Comparison of ENCODE assay signal across 11 cellular contexts in genomic region chr9:99244300-99245260, GRCh38. TPM values are rescaled to one million over a fixed set of nuclear protein-coding genes. Genes with fewer than 3 reads are reported as not detected.
DNase-seq lines count a peak whose midpoint lies in the region; ATAC-seq and TF ChIP-seq lines count a peak whose summit lies in the region.
"Had no signal": no experiment of that assay in that cellular context is flagged by ENCODE, and none has a peak within 500 bp of the region (broad histone marks: within the 10 kb centered on the region; RNA-seq: fewer than 3 reads in every experiment).

No MANE protein-coding gene starts in this region.

- DNase-seq in GM13977 (ENCODE audit: low spot score) (peak; percentile 56), OCI-LY7 (ENCODE audit: low spot score) (peak; percentile 50), dedifferentiated amniotic fluid mesenchymal stem cell (ENCODE audit: extremely low spot score) (no peak), A673 (ENCODE audit: low spot score) (no peak), ovary (no peak), progenitor cell of endocrine pancreas (ENCODE audit: low spot score, unreplicated experiment) (no peak)
- DNase-seq: activated T-cell treated with anti-CD3 and anti-CD28 coated beads for 4 hours, DMS 273 treated with DMSO at 0.1 percent for 48 hours had no signal

- TF ChIP-seq POLR2A in ovary (IDR thresholded peaks at IDR 0.05), result no peak

- H3K27me3 ChIP-seq in A673 (replicated peaks; ENCODE audit: insufficient read depth, low read depth, low read length, poor library complexity), result no peaks in the 10 kb centered on the region
- no peaks in the 10 kb centered on the region for H3K27me3 ChIP-seq in ovary

- ATAC-seq in GM19467 (IDR thresholded peaks at IDR 0.05; ENCODE audit: unreplicated experiment) (peak; percentile 90), HG03064 (IDR thresholded peaks at IDR 0.05; ENCODE audit: low read depth, unreplicated experiment) (peak; percentile 84)

- 70 to 76% (median 72%) methylated on average over 4 of the region's 4 CpGs for WGBS in ovary, 3 donors

- no peak overlapping the region for H3K4me3 Mint-ChIP-seq in progenitor cell of endocrine pancreas (ENCODE audit: low read depth)

- H3K27ac ChIP-seq in OCI-LY7 (ENCODE audit: low read depth, low read length, poor library complexity, severe bottlenecking) (peak overlapping the region; percentile 32), A673 (ENCODE audit: low read depth, low read length, poor library complexity, severe bottlenecking) (no peak overlapping the region), ovary (no peak overlapping the region)
- H3K27ac ChIP-seq: prostate gland had no signal

- H3K27me3 Mint-ChIP-seq in progenitor cell of endocrine pancreas, result no peaks in the 10 kb centered on the region

- intact Hi-C loops in OCI-LY7 (cut with micrococcal nuclease; ENCODE audit: unreplicated experiment), result no loop called here
- intact Hi-C loops in A673 (cut with micrococcal nuclease; ENCODE audit: unreplicated experiment), result no loop called here
- intact Hi-C loops in ovary (cut with DNase I), result no loop called here

- no peak for TF ChIP-seq EP300 in ovary (IDR thresholded peaks at IDR 0.05)

- H3K9me3 Mint-ChIP-seq in progenitor cell of endocrine pancreas (ENCODE audit: low read depth), result no peaks in the 10 kb centered on the region

- no peak overlapping the region for H3K27ac Mint-ChIP-seq in progenitor cell of endocrine pancreas

- in situ Hi-C loops in GM13977 (cut with MboI; ENCODE audit: low pct_unique_long_range_greater_than_20kb, low sequenced_read_pairs, unreplicated experiment), result no loop called here

- H2AFZ ChIP-seq in OCI-LY7 (ENCODE audit: low read length), result peak overlapping the region; percentile 80

- peaks cover 44% of the 10 kb centered on the region for H3K4me1 ChIP-seq in OCI-LY7 (ENCODE audit: insufficient read depth, low read length, poor library complexity, severe bottlenecking)
- no peaks in the 10 kb centered on the region for H3K4me1 ChIP-seq in A673 (ENCODE audit: insufficient read depth, low read length, poor library complexity, severe bottlenecking)
- no peaks in the 10 kb centered on the region for H3K4me1 ChIP-seq in ovary (ENCODE audit: insufficient read depth)
- H3K4me1 ChIP-seq: prostate gland had no signal

- H3K79me2 ChIP-seq in OCI-LY7 (ENCODE audit: insufficient read depth, low read depth, low read length), result no peaks in the 10 kb centered on the region

- TF ChIP-seq CTCF in GM13977 (IDR thresholded peaks at IDR 0.05; ENCODE audit: extremely low read depth, insufficient read depth, missing control alignments) (no peak), OCI-LY7 (conservative IDR thresholded peaks at IDR 0.05; ENCODE audit: low read length) (no peak), A673 (conservative IDR thresholded peaks at IDR 0.05; ENCODE audit: low read depth, low read length) (no peak), ovary (IDR thresholded peaks at IDR 0.05) (no peak), progenitor cell of endocrine pancreas (IDR thresholded peaks at IDR 0.05; ENCODE audit: unreplicated experiment) (no peak)

- CTCF ChIA-PET in OCI-LY7 (lab: Charles Lee; ENCODE audit: unreplicated experiment), result interaction anchor here (1.5 kb wide), 1 partner anchor 12 kb away, joined by 4 read pairs; no protein-coding TSS in a partner anchor
- CTCF ChIA-PET in A673 (lab: Charles Lee), result no interaction called here

- H3K36me3 ChIP-seq in OCI-LY7 (ENCODE audit: insufficient read depth, low read length), result peaks cover 2% of the 10 kb centered on the region; the same call in 1 of the 2 replicates
- no peaks in the 10 kb centered on the region for H3K36me3 ChIP-seq in A673 (ENCODE audit: insufficient read depth, low read length, poor library complexity, severe bottlenecking)
- H3K36me3 ChIP-seq in ovary, result no peaks in the 10 kb centered on the region
- H3K36me3 ChIP-seq: prostate gland had no signal

- H3K36me3 Mint-ChIP-seq in progenitor cell of endocrine pancreas (ENCODE audit: insufficient read depth), result peaks cover 10% of the 10 kb centered on the region

- H3K9me3 ChIP-seq in OCI-LY7 (ENCODE audit: low read length) (no peaks in the 10 kb centered on the region), A673 (ENCODE audit: low read depth, low read length, poor library complexity, severe bottlenecking) (no peaks in the 10 kb centered on the region), ovary (no peaks in the 10 kb centered on the region)
- H3K9me3 ChIP-seq: prostate gland had no signal

- H3K4me3 ChIP-seq in OCI-LY7 (ENCODE audit: low read depth, low read length, poor library complexity, severe bottlenecking) (no peak overlapping the region), A673 (ENCODE audit: low read depth, low read length, poor library complexity, severe bottlenecking) (no peak overlapping the region), ovary (no peak overlapping the region)
- H3K4me3 ChIP-seq: prostate gland had no signal

- H3K9me2 ChIP-seq in OCI-LY7 (ENCODE audit: insufficient read depth, low read length), result no peaks in the 10 kb centered on the region

- peak overlapping the region; percentile 50 for H3K4me2 ChIP-seq in OCI-LY7 (ENCODE audit: low read length)

- H3K4me1 Mint-ChIP-seq in progenitor cell of endocrine pancreas (ENCODE audit: low read depth), result no peaks in the 10 kb centered on the region

- POLR2A ChIA-PET in OCI-LY7 (lab: Charles Lee) (interaction anchor here (0.6 to 1.1 kb wide), 3 partner anchors 10 to 1249 kb away, joined by 3 to 4 read pairs (median 3); no protein-coding TSS in a partner anchor), A673 (lab: Charles Lee; ENCODE audit: low non-redundant PET) (interaction anchor here (0.6 kb wide), 1 partner anchor 14 kb away, joined by 4 read pairs; no protein-coding TSS in a partner anchor)

- BruUV-seq in OCI-LY7 (replicated peaks; lab: Mats Ljungman, UMichigan), result no TSS peak
- no TSS peak for BruUV-seq in A673 (replicated peaks; lab: Mats Ljungman, UMichigan)

- no peaks in the 10 kb centered on the region for H4K20me1 ChIP-seq in OCI-LY7 (ENCODE audit: insufficient read depth, low read length)

RNA-seq across cellular contexts. Expression of gene SEC61B, which starts 22.5 kb away (rescaled TPM):
- total RNA-seq in OCI-LY7 (2014; rRNA removed; shearing (Covaris generic)), result 97.5 and 106 TPM in 2 replicates
- 234 and 279 TPM in 2 replicates for total RNA-seq in OCI-LY7 (2022)
- total RNA-seq in A673 (2021), result 175 and 183 TPM in 2 replicates
- total RNA-seq in ovary, result 100 to 1,000 TPM in 5 of 7 donors, 10 to 100 TPM in 2; 80.1 to 147 (median 130) TPM
- 100 to 1,000 TPM; 121 to 196 TPM for polyA plus RNA-seq in ovary
- 153 and 163 TPM in 2 replicates for total RNA-seq in progenitor cell of endocrine pancreas

RNA-seq across cellular contexts. Expression of gene ALG2, which starts 22.8 kb away (rescaled TPM):
- 22.2 and 26.5 TPM in 2 replicates for total RNA-seq in OCI-LY7 (2014; rRNA removed; shearing (Covaris generic))
- total RNA-seq in OCI-LY7 (2022) (35.2 and 35.3 TPM in 2 replicates), A673 (2021) (27.6 and 30.1 TPM in 2 replicates), ovary (10 to 100 TPM; 28.6 to 45.8 (median 37.3) TPM), progenitor cell of endocrine pancreas (39.0 and 39.2 TPM in 2 replicates)
- polyA plus RNA-seq in ovary, result 10 to 100 TPM; 21.8 to 60.1 TPM

Comparison
In these comparisons a context has a peak if more than half of its experiments do, and no peak if none do; other contexts are left out.
1. DNase-seq: peak in GM13977 (single experiment) and OCI-LY7 (single experiment); none in dedifferentiated amniotic fluid mesenchymal stem cell (single experiment), A673 (single experiment), ovary (0 of 5) and progenitor cell of endocrine pancreas (single experiment).